In genomic region chr7:41881313-41882130, GRCh38 we compare ENCODE assay signal across 8 cellular contexts.
DNase-seq lines count a peak whose midpoint lies in the region; ATAC-seq, FAIRE-seq and TF ChIP-seq lines count a peak whose summit lies in the region.

No MANE protein-coding gene starts in this region.

- H3K4me1 Mint-ChIP-seq in activated T-helper 17 cell treated with anti-CD3 and anti-CD28 coated beads, Interleukin-2, amount 50 U/mL, for 72 hours, result peaks cover 14% of the 10 kb centered on the region

- peak overlapping the region; percentile 73 for H3K4me2 ChIP-seq in OCI-LY3 (ENCODE audit: low read length)

- peak overlapping the region; percentile 79 for H3K4me3 Mint-ChIP-seq in activated T-helper 17 cell treated with anti-CD3 and anti-CD28 coated beads, Interleukin-2, amount 50 U/mL, for 72 hours

- H3K4me3 ChIP-seq in OCI-LY3 (ENCODE audit: low read length) (peak overlapping the region; percentile 44), muscle layer of duodenum (ENCODE audit: low read depth in 1 of 2, low read length in 2 of 2) (no peak overlapping the region), tibial nerve (no peak overlapping the region)

- TF ChIP-seq CTCF in OCI-LY3 (IDR thresholded peaks at IDR 0.05; ENCODE audit: low read depth, low read length), result no peak
- no peak for TF ChIP-seq CTCF in tibial nerve (IDR thresholded peaks at IDR 0.05)

- H3K27me3 ChIP-seq in OCI-LY3 (ENCODE audit: low read depth, low read length) (peaks cover 70% of the 10 kb centered on the region), muscle layer of duodenum (ENCODE audit: low read depth, low read length) (no peaks in the 10 kb centered on the region), tibial nerve (no peaks in the 10 kb centered on the region)

- DNase-seq in GM12892 (ENCODE audit: insufficient read length) (peak; percentile 52), tibial nerve (ENCODE audit: low spot score in 2 of 2) (peak in 1 of 2 donors; percentile 35), H54 (ENCODE audit: insufficient read length, low spot score) (no peak), NCI-H1930 (lab: John Stamatoyannopoulos, UW) (no peak)

- peaks cover 4% of the 10 kb centered on the region for H3K27me3 Mint-ChIP-seq in activated T-helper 17 cell treated with anti-CD3 and anti-CD28 coated beads, Interleukin-2, amount 50 U/mL, for 72 hours

- no peak overlapping the region for H3K9ac ChIP-seq in OCI-LY3 (ENCODE audit: low read length)

- peaks cover 25% of the 10 kb centered on the region for H3K4me1 ChIP-seq in OCI-LY3 (ENCODE audit: low read length)
- H3K4me1 ChIP-seq in muscle layer of duodenum (ENCODE audit: control insufficient read depth in 1 of 2, insufficient read depth in 2 of 2, low read length in 2 of 2), result peaks cover 9 to 16% of the 10 kb centered on the region in 2 donors
- peaks cover 0 to 31% (median 9%) of the 10 kb centered on the region in 4 donors for H3K4me1 ChIP-seq in tibial nerve

- H3K27ac ChIP-seq in OCI-LY3 (ENCODE audit: low read length) (peak overlapping the region; percentile 49), muscle layer of duodenum (ENCODE audit: low read length) (peak overlapping the region; percentile 17), tibial nerve (peak overlapping the region in 1 of 4 donors; percentile 37)

- H3K79me2 ChIP-seq in OCI-LY3 (ENCODE audit: low read length), result no peaks in the 10 kb centered on the region

- H3K9me3 ChIP-seq in OCI-LY3 (ENCODE audit: insufficient read depth, low read length) (peaks cover 7% of the 10 kb centered on the region; the same call in 1 of the 2 replicates), muscle layer of duodenum (ENCODE audit: control insufficient read depth in 1 of 2, low read length in 2 of 2) (no peaks in the 10 kb centered on the region), tibial nerve (no peaks in the 10 kb centered on the region)

- no peaks in the 10 kb centered on the region for H4K20me1 ChIP-seq in OCI-LY3 (ENCODE audit: insufficient read depth, low read length)

- no peak overlapping the region for H2AFZ ChIP-seq in OCI-LY3 (ENCODE audit: low read depth, low read length)

- peak overlapping the region; percentile 90 for H3K27ac Mint-ChIP-seq in activated T-helper 17 cell treated with anti-CD3 and anti-CD28 coated beads, Interleukin-2, amount 50 U/mL, for 72 hours

- no peaks in the 10 kb centered on the region for H3K36me3 Mint-ChIP-seq in activated T-helper 17 cell treated with anti-CD3 and anti-CD28 coated beads, Interleukin-2, amount 50 U/mL, for 72 hours (ENCODE audit: low read depth)

- peak; percentile 96 for ATAC-seq in HG02642 (IDR thresholded peaks at IDR 0.05; ENCODE audit: poor library complexity, unreplicated experiment)
- ATAC-seq in activated T-helper 17 cell treated with anti-CD3 and anti-CD28 coated beads, Interleukin-2, amount 50 U/mL, for 72 hours (replicated peaks), result peak; percentile 93

- no peak for TF ChIP-seq POLR2A in GM12892 (IDR thresholded peaks at IDR 0.05; ENCODE audit: low read depth, low read length)
- peak in 1 of 2 donors; percentile 16 for TF ChIP-seq POLR2A in tibial nerve (IDR thresholded peaks at IDR 0.05)
- TF ChIP-seq POLR2A in H54 (IDR thresholded peaks at IDR 0.05; ENCODE audit: low read depth, low read length), result no peak

- H3K36me3 ChIP-seq in OCI-LY3 (replicated peaks; ENCODE audit: low read depth, low read length), result no peaks in the 10 kb centered on the region
- H3K36me3 ChIP-seq in muscle layer of duodenum (ENCODE audit: control insufficient read depth in 1 of 2, insufficient read depth in 2 of 2, low read length in 2 of 2), result no peaks in the 10 kb centered on the region
- no peaks in the 10 kb centered on the region for H3K36me3 ChIP-seq in tibial nerve

- peak; percentile 70 to 76 for TF ChIP-seq EP300 in tibial nerve (IDR thresholded peaks at IDR 0.05)

- WGBS in tibial nerve, 2 donors, result 70 to 72% methylated on average over 13 of the region's 13 CpGs

- FAIRE-seq in GM12892 (lab: Jason Lieb, UNC) (peak; percentile 98), H54 (lab: Jason Lieb, UNC) (no peak)

- H3K9me3 Mint-ChIP-seq in activated T-helper 17 cell treated with anti-CD3 and anti-CD28 coated beads, Interleukin-2, amount 50 U/mL, for 72 hours, result no peaks in the 10 kb centered on the region
